In the genomic region with DNA sequence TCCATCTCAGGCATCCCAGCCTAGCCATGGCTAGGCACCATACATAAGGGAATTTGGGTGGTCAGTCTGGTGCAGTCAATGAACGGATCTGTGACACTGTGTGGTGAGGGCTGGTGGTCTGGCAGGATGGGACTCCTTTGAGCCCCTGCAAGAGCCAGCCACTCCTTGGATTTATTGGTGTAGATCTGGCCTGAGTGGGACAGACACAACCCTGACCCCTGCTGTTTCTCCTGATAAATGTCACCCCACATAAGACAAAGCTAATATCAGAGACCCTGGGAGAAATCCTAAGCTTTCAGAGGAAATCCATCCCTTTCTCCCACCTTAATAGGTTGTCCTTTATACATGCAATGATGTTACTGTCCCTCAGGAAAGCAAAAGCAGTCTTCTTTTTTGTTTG, we compare ENCODE assay signal across 1 cellular context.
TF ChIP-seq lines count a peak whose summit lies in the region.

No MANE protein-coding gene starts in this region.

TF ChIP-seq in endothelial cell of umbilical vein, 7 proteins besides CTCF, POLR2A, EP300 and RAD21:
- TF ChIP-seq EZH2 (IDR thresholded peaks at IDR 0.05; ENCODE audit: borderline replicate concordance, low read depth, low read length, severe bottlenecking) (no peak), MYC (IDR thresholded peaks at IDR 0.05; ENCODE audit: low read depth, low read length) (no peak), POLR2AphosphoS5 (IDR thresholded peaks at IDR 0.05; ENCODE audit: insufficient read depth, low read depth, low read length) (no peak), JUN (IDR thresholded peaks at IDR 0.05; ENCODE audit: borderline replicate concordance, insufficient read depth, insufficient read length, low read depth) (no peak), GATA2 (IDR thresholded peaks at IDR 0.05; ENCODE audit: insufficient read depth, insufficient read length, low read depth, low read length) (no peak), FOS (IDR thresholded peaks at IDR 0.05; ENCODE audit: borderline replicate concordance, insufficient read depth, low read length) (no peak)
- TF ChIP-seq, protein P1, sequence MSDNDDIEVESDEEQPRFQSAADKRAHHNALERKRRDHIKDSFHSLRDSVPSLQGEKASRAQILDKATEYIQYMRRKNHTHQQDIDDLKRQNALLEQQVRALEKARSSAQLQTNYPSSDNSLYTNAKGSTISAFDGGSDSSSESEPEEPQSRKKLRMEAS (IDR thresholded peaks at IDR 0.05; ENCODE audit: insufficient read depth, insufficient read length) = no peak
